ENCODE assay signal across 20 cellular contexts in genomic region chr14:92598549-92598905, GRCh38.
"Had no signal": no experiment of that assay in that cellular context is flagged by ENCODE, and none has a peak within 500 bp of the region (broad histone marks: within the 10 kb centered on the region; RNA-seq: fewer than 3 reads in every experiment).

No MANE protein-coding gene starts in this region.

- H3K9me3 Mint-ChIP-seq: activated T-helper 1 cell treated with anti-CD3 and anti-CD28 coated beads, Interleukin-12 subunit alpha, Interleukin-12 subunit beta, Interleukin-2, Interleukin-4 antibody, amounts not matched to agents 30 ng/mL and 10 ng/mL and 1 ng/mL, durations not matched to agents 14 hours and 24 hours and 36 hours; endodermal cell; naive thymus-derived CD8-positive, alpha-beta T cell had no signal

- H3K9me3 ChIP-seq: right lobe of liver, thoracic aorta had no signal

- H3K27ac ChIP-seq: dorsolateral prefrontal cortex, gastroesophageal sphincter, parathyroid adenoma, right lobe of liver, thoracic aorta, VCaP had no signal

- H3K4me3 Mint-ChIP-seq: activated naive CD8-positive, alpha-beta T cell; activated T-helper 1 cell treated with anti-CD3 and anti-CD28 coated beads, Interleukin-12 subunit alpha, Interleukin-12 subunit beta, Interleukin-2, Interleukin-4 antibody, amounts not matched to agents 30 ng/mL and 10 ng/mL and 1 ng/mL, durations not matched to agents 14 hours and 24 hours and 36 hours; endodermal cell; naive thymus-derived CD8-positive, alpha-beta T cell had no signal

- H3K36me3 ChIP-seq: gastroesophageal sphincter, heart left ventricle, right lobe of liver, thoracic aorta had no signal

- ATAC-seq: gastroesophageal sphincter; heart left ventricle; naive thymus-derived CD8-positive, alpha-beta T cell; right lobe of liver had no signal

- H3K27ac Mint-ChIP-seq: activated naive CD8-positive, alpha-beta T cell; activated T-helper 1 cell treated with anti-CD3 and anti-CD28 coated beads, Interleukin-12 subunit alpha, Interleukin-12 subunit beta, Interleukin-2, Interleukin-4 antibody, amounts not matched to agents 30 ng/mL and 10 ng/mL and 1 ng/mL, durations not matched to agents 14 hours and 24 hours and 36 hours; endodermal cell had no signal

- H2AFZ ChIP-seq: parathyroid adenoma had no signal

- H3K79me2 ChIP-seq: parathyroid adenoma had no signal

- H3K9ac ChIP-seq: parathyroid adenoma had no signal

- H3K27me3 ChIP-seq: dorsolateral prefrontal cortex, gastroesophageal sphincter, heart left ventricle, right lobe of liver had no signal

- H3K27me3 Mint-ChIP-seq: activated naive CD8-positive, alpha-beta T cell; naive thymus-derived CD8-positive, alpha-beta T cell had no signal

- H3K4me3 ChIP-seq: dorsolateral prefrontal cortex, gastroesophageal sphincter, heart left ventricle, right lobe of liver, thoracic aorta had no signal

- H3K4me1 ChIP-seq: right lobe of liver had no signal

- DNase-seq: activated CD4-positive, alpha-beta T cell treated with anti-CD3 and anti-CD28 coated beads for 1 hour; activated CD4-positive, alpha-beta T cell treated with anti-CD3 and anti-CD28 coated beads, Interleukin-2, amount 50 U/mL, for 4 hours; activated T-cell treated with anti-CD3 and anti-CD28 coated beads for 4 hours; amygdala; caudate nucleus; dorsolateral prefrontal cortex; heart left ventricle; naive thymus-derived CD8-positive, alpha-beta T cell; right lobe of liver; small intestine; stimulated activated CD4-positive, alpha-beta T cell treated with anti-CD3 and anti-CD28 coated beads, Interleukin-15, amount 100 ng/mL, for 24 hours; stimulated activated CD4-positive, alpha-beta T cell treated with anti-CD3 and anti-CD28 coated beads, Interleukin-2, amount 100 ng/mL, for 48 hours; T-helper 2 cell had no signal
